ENCODE assay signal across 8 cellular contexts in the genomic region with DNA sequence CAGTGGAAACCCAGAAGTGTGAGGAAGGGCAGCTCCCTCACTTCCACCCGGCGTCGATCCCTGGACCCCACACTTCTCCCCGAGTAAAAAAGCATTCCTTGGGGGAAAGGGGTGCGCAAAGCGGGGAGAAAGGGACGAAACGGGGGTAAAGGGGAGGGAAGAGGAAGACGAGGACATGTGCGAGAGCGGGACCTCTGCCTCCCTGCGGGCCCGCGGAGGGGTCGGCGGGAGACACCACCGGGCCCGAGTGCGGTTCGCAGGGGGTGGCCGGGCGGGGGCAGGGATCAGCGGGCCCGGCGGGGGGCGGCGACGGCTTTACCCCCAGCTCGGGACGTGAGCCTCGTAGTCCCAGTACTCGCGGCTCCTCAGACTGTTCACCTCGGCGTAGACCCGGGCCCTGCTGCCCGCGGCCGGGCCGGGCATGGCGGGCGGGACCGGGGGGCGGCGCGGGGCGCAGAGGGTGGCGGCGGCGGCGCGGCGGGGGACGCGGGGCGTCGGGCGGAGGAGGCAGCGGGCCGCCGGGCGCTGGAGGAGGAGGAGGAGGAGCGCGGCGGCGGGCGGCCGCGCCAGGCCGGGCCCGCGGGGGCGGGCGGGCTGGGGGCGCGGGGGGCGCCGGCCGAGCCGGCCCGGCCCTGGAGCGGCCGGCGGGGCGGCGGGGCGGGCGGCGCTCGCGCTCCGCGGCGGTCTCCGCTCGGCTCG. TPM values are rescaled to one million over a fixed set of nuclear protein-coding genes. Genes with fewer than 3 reads are reported as not detected.
DNase-seq lines count a peak whose midpoint lies in the region; ATAC-seq and TF ChIP-seq lines count a peak whose summit lies in the region.

No MANE protein-coding gene starts in this region.

- peaks cover 45% of the 10 kb centered on the region for H3K4me1 Mint-ChIP-seq in activated CD8-positive, alpha-beta T cell treated with anti-CD3 and anti-CD28 coated beads for 36 hours (ENCODE audit: low read depth)
- H3K4me1 Mint-ChIP-seq in glutamatergic neuron (ENCODE audit: low read depth, unreplicated experiment) = peaks cover 6% of the 10 kb centered on the region

- H3K9me3 Mint-ChIP-seq in activated CD8-positive, alpha-beta T cell treated with anti-CD3 and anti-CD28 coated beads for 36 hours = no peaks in the 10 kb centered on the region
- H3K9me3 Mint-ChIP-seq in glutamatergic neuron (ENCODE audit: unreplicated experiment) = peaks cover 6% of the 10 kb centered on the region

- CTCF ChIA-PET in activated CD8-positive, alpha-beta T cell treated with anti-CD3 and anti-CD28 coated beads for 36 hours (lab: Charles Lee) = interaction anchor here (1.1 to 2.2 kb wide), 4 partner anchors 10 to 68 kb away, joined by 4 to 8 read pairs (median 6); a partner anchor contains a TSS

- H3K27ac Mint-ChIP-seq in activated CD8-positive, alpha-beta T cell treated with anti-CD3 and anti-CD28 coated beads for 36 hours = peak overlapping the region; percentile 80
- H3K27ac Mint-ChIP-seq in glutamatergic neuron (ENCODE audit: unreplicated experiment) = peak overlapping the region; percentile 18

- peaks cover 7% of the 10 kb centered on the region for H3K27me3 Mint-ChIP-seq in activated CD8-positive, alpha-beta T cell treated with anti-CD3 and anti-CD28 coated beads for 36 hours
- peaks cover 12% of the 10 kb centered on the region for H3K27me3 Mint-ChIP-seq in glutamatergic neuron (ENCODE audit: unreplicated experiment)

- ATAC-seq in HG03066 (IDR thresholded peaks at IDR 0.05; ENCODE audit: low read depth, unreplicated experiment) = peak; percentile 23
- ATAC-seq in activated CD8-positive, alpha-beta T cell treated with anti-CD3 and anti-CD28 coated beads for 36 hours = peak; percentile 40

- POLR2A ChIA-PET in activated CD8-positive, alpha-beta T cell treated with anti-CD3 and anti-CD28 coated beads for 36 hours (lab: Charles Lee) = interaction anchor here (0.9 to 1.8 kb wide), 4 partner anchors 9 to 198 kb away, joined by 3 to 5 read pairs (median 4); a partner anchor contains a TSS

- H3K4me3 Mint-ChIP-seq in activated CD8-positive, alpha-beta T cell treated with anti-CD3 and anti-CD28 coated beads for 36 hours = peak overlapping the region; percentile 96
- H3K4me3 Mint-ChIP-seq in glutamatergic neuron (ENCODE audit: unreplicated experiment) = peak overlapping the region; percentile 89

- no peak for TF ChIP-seq CTCF in activated CD8-positive, alpha-beta T cell treated with anti-CD3 and anti-CD28 coated beads for 36 hours (IDR thresholded peaks at IDR 0.05)
- no peak for TF ChIP-seq CTCF in glutamatergic neuron (IDR thresholded peaks at IDR 0.05; ENCODE audit: partially characterized antibody, unreplicated experiment)
- TF ChIP-seq CTCF in retinal pigment epithelial cell (conservative IDR thresholded peaks at IDR 0.05; ENCODE audit: low read depth, low read length) = no peak

- H3K4me3 ChIP-seq in retinal pigment epithelial cell (ENCODE audit: low read length) = peak overlapping the region; percentile 82

- intact Hi-C loops in activated CD8-positive, alpha-beta T cell treated with anti-CD3 and anti-CD28 coated beads for 36 hours (cut with micrococcal nuclease) = no loop called here

- peaks cover 28% of the 10 kb centered on the region for H3K36me3 Mint-ChIP-seq in activated CD8-positive, alpha-beta T cell treated with anti-CD3 and anti-CD28 coated beads for 36 hours (ENCODE audit: low read depth)
- H3K36me3 Mint-ChIP-seq in glutamatergic neuron (ENCODE audit: unreplicated experiment) = no peaks in the 10 kb centered on the region

- peak; percentile 6 for DNase-seq in activated naive CD4-positive, alpha-beta T cell treated with Interleukin-2 at 50 U/mL for 16 hours
- DNase-seq in activated naive CD4-positive, alpha-beta T cell (lab: John Stamatoyannopoulos, UW) = no peak
- peak; percentile 5 for DNase-seq in activated CD8-positive, alpha-beta T cell treated with anti-CD3 and anti-CD28 coated beads for 36 hours
- DNase-seq in glutamatergic neuron (peak; percentile 24), retinal pigment epithelial cell (ENCODE audit: low read depth) (no peak), glomerular visceral epithelial cell (ENCODE audit: extremely low spot score) (no peak), amygdala (lab: John Stamatoyannopoulos, UW) (no peak)

RNA-seq across cellular contexts. Expression of a gene that starts 0.4 kb away (rescaled TPM):
- 10 to 100 TPM; 97.5 to 99.0 TPM for total RNA-seq in activated CD8-positive, alpha-beta T cell treated with anti-CD3 and anti-CD28 coated beads for 36 hours
- 87.6 TPM for total RNA-seq in glutamatergic neuron (ENCODE audit: unreplicated experiment)

Comparison
In these comparisons a context has a peak if more than half of its experiments do, and no peak if none do; other contexts are left out.
1. DNase-seq: peak in activated naive CD4-positive, alpha-beta T cell treated with Interleukin-2 at 50 U/mL for 16 hours (single experiment), activated CD8-positive, alpha-beta T cell treated with anti-CD3 and anti-CD28 coated beads for 36 hours (single experiment) and glutamatergic neuron (single experiment); none in activated naive CD4-positive, alpha-beta T cell (0 of 4), retinal pigment epithelial cell (single experiment), glomerular visceral epithelial cell (single experiment) and amygdala (0 of 56).